32 cellular contexts compared by ENCODE assay signal in genomic region chr4:81359207-81359606, GRCh38.
"Had no signal": no experiment of that assay in that cellular context is flagged by ENCODE, and none has a peak within 500 bp of the region (broad histone marks: within the 10 kb centered on the region; RNA-seq: fewer than 3 reads in every experiment).

No MANE protein-coding gene starts in this region.

- H3K4me1 Mint-ChIP-seq: activated CD4-positive, alpha-beta memory T cell treated with anti-CD3 and anti-CD28 coated beads, Interleukin-2, amount 10 ng/mL, durations not matched to agents 7 days and 5 days; activated CD4-positive, alpha-beta T cell treated with anti-CD3 and anti-CD28 coated beads, Interleukin-2, amount 10 ng/mL, durations not matched to agents 24 days and 14 days; naive B cell; stimulated activated memory B cell treated with anti-CD40 and anti-IgM and Interleukin-4, amounts not matched to agents 10 μg/mL and 1 μg/mL and 100 μg/mL, for 72 hours; T-helper 17 cell had no signal

- H3K36me3 ChIP-seq: brain microvascular endothelial cell, heart right ventricle, left lung, neutrophil, ovary, stomach, thyroid gland, upper lobe of right lung had no signal

- H3K27me3 ChIP-seq: brain microvascular endothelial cell, left lung, neutrophil, ovary, stomach, thyroid gland, upper lobe of right lung had no signal

- H3K36me3 Mint-ChIP-seq: naive B cell; stimulated activated memory B cell treated with anti-CD40 and anti-IgM and Interleukin-4, amounts not matched to agents 10 μg/mL and 1 μg/mL and 100 μg/mL, for 72 hours had no signal

- H3K27ac ChIP-seq: brain microvascular endothelial cell, heart right ventricle, left lung, neutrophil, ovary, stomach, thyroid gland, upper lobe of right lung had no signal

- H3K4me3 ChIP-seq: heart right ventricle, left lung, lung, ovary, stomach, thyroid gland, upper lobe of right lung had no signal

- H3K9me3 ChIP-seq: left lung, neutrophil, ovary, stomach, thyroid gland, upper lobe of right lung had no signal

- ATAC-seq: effector memory CD8-positive, alpha-beta T cell; heart right ventricle; left lung; sciatic nerve; stimulated activated memory B cell treated with anti-CD40 and anti-IgM and Interleukin-4, amounts not matched to agents 10 μg/mL and 1 μg/mL and 100 μg/mL, for 72 hours; T-helper 17 cell; upper lobe of right lung had no signal

- H3K9me3 Mint-ChIP-seq: activated CD4-positive, alpha-beta memory T cell treated with anti-CD3 and anti-CD28 coated beads, Interleukin-2, amount 10 ng/mL, durations not matched to agents 7 days and 5 days; activated CD4-positive, alpha-beta T cell treated with anti-CD3 and anti-CD28 coated beads, Interleukin-2, amount 10 ng/mL, durations not matched to agents 24 days and 14 days; activated T-cell treated with anti-CD3 and anti-CD28 coated beads, Interleukin-2, amount 50 U/mL, for 24 hours; effector memory CD8-positive, alpha-beta T cell; nephron progenitor cell; stimulated activated memory B cell treated with anti-CD40 and anti-IgM and Interleukin-4, amounts not matched to agents 10 μg/mL and 1 μg/mL and 100 μg/mL, for 72 hours had no signal

- H3K4me1 ChIP-seq: heart right ventricle, left lung, stomach, thyroid gland, upper lobe of right lung had no signal

- DNase-seq: activated CD4-positive, alpha-beta memory T cell treated with anti-CD3 and anti-CD28 coated beads, Interleukin-2, amount 10 ng/mL, durations not matched to agents 7 days and 5 days; activated CD4-positive, alpha-beta T cell treated with anti-CD3 and anti-CD28 coated beads, Interleukin-2, amount 10 ng/mL, durations not matched to agents 24 days and 14 days; activated CD4-positive, CD25-positive, alpha-beta regulatory T cell treated with anti-CD3 and anti-CD28 coated beads, Interleukin-2, amount 50 U/mL, for 72 hours; activated CD8-positive, alpha-beta memory T cell treated with anti-CD3 and anti-CD28 coated beads, Interleukin-2, amount 50 U/mL, for 48 hours; activated gamma-delta T cell treated with Interleukin-2 at 50 U/mL for 16 hours; activated naive CD4-positive, alpha-beta T cell treated with anti-CD3 and anti-CD28 coated beads, Interleukin-2, amount 50 U/mL, for 16 hours; activated T-cell treated with anti-CD3 and anti-CD28 coated beads, Interleukin-2, amount 50 U/mL, for 24 hours; amniotic stem cell; brain microvascular endothelial cell; cortex of kidney; effector memory CD8-positive, alpha-beta T cell; erythroblast; foreskin melanocyte; heart right ventricle; kidney glomerular epithelial cell; left lung; naive B cell; nephron progenitor cell; ovary; retina; small intestine; stimulated activated CD4-positive, alpha-beta T cell treated with anti-CD3 and anti-CD28 coated beads, Interleukin-4, amount 100 ng/mL, for 24 hours; stomach; T-helper 17 cell; T1000; thyroid gland; upper lobe of right lung had no signal

- H3K4me3 Mint-ChIP-seq: activated CD4-positive, alpha-beta memory T cell treated with anti-CD3 and anti-CD28 coated beads, Interleukin-2, amount 10 ng/mL, durations not matched to agents 7 days and 5 days; activated CD4-positive, alpha-beta T cell treated with anti-CD3 and anti-CD28 coated beads, Interleukin-2, amount 10 ng/mL, durations not matched to agents 24 days and 14 days; activated T-cell treated with anti-CD3 and anti-CD28 coated beads, Interleukin-2, amount 50 U/mL, for 24 hours; effector memory CD8-positive, alpha-beta T cell; naive B cell; nephron progenitor cell; stimulated activated memory B cell treated with anti-CD40 and anti-IgM and Interleukin-4, amounts not matched to agents 10 μg/mL and 1 μg/mL and 100 μg/mL, for 72 hours; T-helper 17 cell had no signal

- H3K27ac Mint-ChIP-seq: activated CD4-positive, alpha-beta memory T cell treated with anti-CD3 and anti-CD28 coated beads, Interleukin-2, amount 10 ng/mL, durations not matched to agents 7 days and 5 days; activated CD4-positive, alpha-beta T cell treated with anti-CD3 and anti-CD28 coated beads, Interleukin-2, amount 10 ng/mL, durations not matched to agents 24 days and 14 days; activated T-cell treated with anti-CD3 and anti-CD28 coated beads, Interleukin-2, amount 50 U/mL, for 24 hours; effector memory CD8-positive, alpha-beta T cell; naive B cell; nephron progenitor cell; progenitor cell of endocrine pancreas; stimulated activated memory B cell treated with anti-CD40 and anti-IgM and Interleukin-4, amounts not matched to agents 10 μg/mL and 1 μg/mL and 100 μg/mL, for 72 hours; T-helper 17 cell had no signal
